ENCODE assay signal across 1 cellular context in the genomic region with DNA sequence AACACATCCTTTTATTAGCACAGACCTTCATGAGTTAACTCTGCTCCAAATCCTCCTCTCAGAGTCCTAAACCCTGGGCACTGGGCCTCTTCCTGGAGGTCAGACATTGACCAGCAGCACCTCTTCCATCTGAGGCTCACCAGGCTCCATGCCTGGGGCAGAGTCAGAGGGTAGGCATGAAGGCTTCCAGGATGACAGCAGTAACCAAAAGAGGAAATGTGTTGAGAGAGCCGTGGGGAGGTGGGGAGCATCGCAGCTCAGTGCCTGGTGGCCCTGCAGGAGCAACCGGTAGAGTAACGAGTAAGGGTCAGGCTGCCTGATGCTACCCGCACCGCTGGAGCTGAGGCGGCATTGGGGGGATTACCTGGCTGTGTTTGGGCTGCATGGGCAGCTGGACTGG.
A peak's percentile ranks its signal among the peaks of the same experiment; 100 is the strongest.
TF ChIP-seq lines count a peak whose summit lies in the region.

No MANE protein-coding gene starts in this region.

TF ChIP-seq in SK-N-SH, 30 proteins besides CTCF, POLR2A, EP300 and RAD21 (continued from another document):
- TF ChIP-seq FOSL2 (IDR thresholded peaks at IDR 0.05; ENCODE audit: borderline replicate concordance, low read depth) (peak; percentile 38; the same call in 1 of the 2 replicates), SMC3 (IDR thresholded peaks at IDR 0.05; ENCODE audit: low read depth, low read length) (no peak; the same call in 1 of the 2 replicates), MEF2A (IDR thresholded peaks at IDR 0.05; ENCODE audit: borderline replicate concordance, low read depth) (no peak), POLR2AphosphoS5 (IDR thresholded peaks at IDR 0.05; ENCODE audit: low read depth, low read length) (peak; percentile 59), ELF1 (IDR thresholded peaks at IDR 0.05) (no peak), GATA2 (CRISPR knock-in tag; IDR thresholded peaks at IDR 0.05) (peak; percentile 85), JUND (IDR thresholded peaks at IDR 0.05) (peak; percentile 47), FOXJ3 (CRISPR knock-in tag; IDR thresholded peaks at IDR 0.05) (peak; percentile 97), GABPA (IDR thresholded peaks at IDR 0.05; ENCODE audit: low read depth) (no peak), NFIC (IDR thresholded peaks at IDR 0.05; ENCODE audit: borderline replicate concordance) (peak; percentile 22; the same call in 1 of the 2 replicates), CHD2 (IDR thresholded peaks at IDR 0.05; ENCODE audit: low read length, partially characterized antibody) (peak; percentile 61), RXRA (IDR thresholded peaks at IDR 0.05; ENCODE audit: borderline replicate concordance, low read depth) (peak; percentile 57; the same call in 1 of the 2 replicates), TAF1 (IDR thresholded peaks at IDR 0.05; ENCODE audit: borderline replicate concordance, low read depth, low read length) (no peak), SIN3A (IDR thresholded peaks at IDR 0.05; ENCODE audit: borderline replicate concordance, low read depth, low read length) (0 out of 2 replicates have a peak, but pooled peaks have one; percentile 44), TCF12 (IDR thresholded peaks at IDR 0.05) (peak; percentile 89), TEAD4 (IDR thresholded peaks at IDR 0.05; ENCODE audit: borderline replicate concordance, insufficient read depth) (0 out of 2 replicates have a peak, but pooled peaks have one; percentile 24)
- TF ChIP-seq, protein P1, sequence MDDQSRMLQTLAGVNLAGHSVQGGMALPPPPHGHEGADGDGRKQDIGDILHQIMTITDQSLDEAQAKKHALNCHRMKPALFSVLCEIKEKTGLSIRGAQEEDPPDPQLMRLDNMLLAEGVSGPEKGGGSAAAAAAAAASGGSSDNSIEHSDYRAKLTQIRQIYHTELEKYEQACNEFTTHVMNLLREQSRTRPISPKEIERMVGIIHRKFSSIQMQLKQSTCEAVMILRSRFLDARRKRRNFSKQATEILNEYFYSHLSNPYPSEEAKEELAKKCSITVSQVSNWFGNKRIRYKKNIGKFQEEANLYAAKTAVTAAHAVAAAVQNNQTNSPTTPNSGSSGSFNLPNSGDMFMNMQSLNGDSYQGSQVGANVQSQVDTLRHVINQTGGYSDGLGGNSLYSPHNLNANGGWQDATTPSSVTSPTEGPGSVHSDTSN (IDR thresholded peaks at IDR 0.05): peak; percentile 72
- TF ChIP-seq, protein P2, sequence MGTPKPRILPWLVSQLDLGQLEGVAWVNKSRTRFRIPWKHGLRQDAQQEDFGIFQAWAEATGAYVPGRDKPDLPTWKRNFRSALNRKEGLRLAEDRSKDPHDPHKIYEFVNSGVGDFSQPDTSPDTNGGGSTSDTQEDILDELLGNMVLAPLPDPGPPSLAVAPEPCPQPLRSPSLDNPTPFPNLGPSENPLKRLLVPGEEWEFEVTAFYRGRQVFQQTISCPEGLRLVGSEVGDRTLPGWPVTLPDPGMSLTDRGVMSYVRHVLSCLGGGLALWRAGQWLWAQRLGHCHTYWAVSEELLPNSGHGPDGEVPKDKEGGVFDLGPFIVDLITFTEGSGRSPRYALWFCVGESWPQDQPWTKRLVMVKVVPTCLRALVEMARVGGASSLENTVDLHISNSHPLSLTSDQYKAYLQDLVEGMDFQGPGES (IDR thresholded peaks at IDR 0.05; ENCODE audit: low read depth, low read length): no peak
- TF ChIP-seq, protein P3, sequence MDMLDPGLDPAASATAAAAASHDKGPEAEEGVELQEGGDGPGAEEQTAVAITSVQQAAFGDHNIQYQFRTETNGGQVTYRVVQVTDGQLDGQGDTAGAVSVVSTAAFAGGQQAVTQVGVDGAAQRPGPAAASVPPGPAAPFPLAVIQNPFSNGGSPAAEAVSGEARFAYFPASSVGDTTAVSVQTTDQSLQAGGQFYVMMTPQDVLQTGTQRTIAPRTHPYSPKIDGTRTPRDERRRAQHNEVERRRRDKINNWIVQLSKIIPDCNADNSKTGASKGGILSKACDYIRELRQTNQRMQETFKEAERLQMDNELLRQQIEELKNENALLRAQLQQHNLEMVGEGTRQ (IDR thresholded peaks at IDR 0.05; ENCODE audit: borderline replicate concordance, low read depth, low read length): no peak
- TF ChIP-seq, protein P4, sequence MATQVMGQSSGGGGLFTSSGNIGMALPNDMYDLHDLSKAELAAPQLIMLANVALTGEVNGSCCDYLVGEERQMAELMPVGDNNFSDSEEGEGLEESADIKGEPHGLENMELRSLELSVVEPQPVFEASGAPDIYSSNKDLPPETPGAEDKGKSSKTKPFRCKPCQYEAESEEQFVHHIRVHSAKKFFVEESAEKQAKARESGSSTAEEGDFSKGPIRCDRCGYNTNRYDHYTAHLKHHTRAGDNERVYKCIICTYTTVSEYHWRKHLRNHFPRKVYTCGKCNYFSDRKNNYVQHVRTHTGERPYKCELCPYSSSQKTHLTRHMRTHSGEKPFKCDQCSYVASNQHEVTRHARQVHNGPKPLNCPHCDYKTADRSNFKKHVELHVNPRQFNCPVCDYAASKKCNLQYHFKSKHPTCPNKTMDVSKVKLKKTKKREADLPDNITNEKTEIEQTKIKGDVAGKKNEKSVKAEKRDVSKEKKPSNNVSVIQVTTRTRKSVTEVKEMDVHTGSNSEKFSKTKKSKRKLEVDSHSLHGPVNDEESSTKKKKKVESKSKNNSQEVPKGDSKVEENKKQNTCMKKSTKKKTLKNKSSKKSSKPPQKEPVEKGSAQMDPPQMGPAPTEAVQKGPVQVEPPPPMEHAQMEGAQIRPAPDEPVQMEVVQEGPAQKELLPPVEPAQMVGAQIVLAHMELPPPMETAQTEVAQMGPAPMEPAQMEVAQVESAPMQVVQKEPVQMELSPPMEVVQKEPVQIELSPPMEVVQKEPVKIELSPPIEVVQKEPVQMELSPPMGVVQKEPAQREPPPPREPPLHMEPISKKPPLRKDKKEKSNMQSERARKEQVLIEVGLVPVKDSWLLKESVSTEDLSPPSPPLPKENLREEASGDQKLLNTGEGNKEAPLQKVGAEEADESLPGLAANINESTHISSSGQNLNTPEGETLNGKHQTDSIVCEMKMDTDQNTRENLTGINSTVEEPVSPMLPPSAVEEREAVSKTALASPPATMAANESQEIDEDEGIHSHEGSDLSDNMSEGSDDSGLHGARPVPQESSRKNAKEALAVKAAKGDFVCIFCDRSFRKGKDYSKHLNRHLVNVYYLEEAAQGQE (IDR thresholded peaks at IDR 0.05; ENCODE audit: low read depth, low read length): no peak
- TF ChIP-seq, protein P5, sequence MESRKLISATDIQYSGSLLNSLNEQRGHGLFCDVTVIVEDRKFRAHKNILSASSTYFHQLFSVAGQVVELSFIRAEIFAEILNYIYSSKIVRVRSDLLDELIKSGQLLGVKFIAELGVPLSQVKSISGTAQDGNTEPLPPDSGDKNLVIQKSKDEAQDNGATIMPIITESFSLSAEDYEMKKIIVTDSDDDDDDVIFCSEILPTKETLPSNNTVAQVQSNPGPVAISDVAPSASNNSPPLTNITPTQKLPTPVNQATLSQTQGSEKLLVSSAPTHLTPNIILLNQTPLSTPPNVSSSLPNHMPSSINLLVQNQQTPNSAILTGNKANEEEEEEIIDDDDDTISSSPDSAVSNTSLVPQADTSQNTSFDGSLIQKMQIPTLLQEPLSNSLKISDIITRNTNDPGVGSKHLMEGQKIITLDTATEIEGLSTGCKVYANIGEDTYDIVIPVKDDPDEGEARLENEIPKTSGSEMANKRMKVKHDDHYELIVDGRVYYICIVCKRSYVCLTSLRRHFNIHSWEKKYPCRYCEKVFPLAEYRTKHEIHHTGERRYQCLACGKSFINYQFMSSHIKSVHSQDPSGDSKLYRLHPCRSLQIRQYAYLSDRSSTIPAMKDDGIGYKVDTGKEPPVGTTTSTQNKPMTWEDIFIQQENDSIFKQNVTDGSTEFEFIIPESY (IDR thresholded peaks at IDR 0.05; ENCODE audit: borderline replicate concordance, low read depth): no peak
- TF ChIP-seq, protein P6, sequence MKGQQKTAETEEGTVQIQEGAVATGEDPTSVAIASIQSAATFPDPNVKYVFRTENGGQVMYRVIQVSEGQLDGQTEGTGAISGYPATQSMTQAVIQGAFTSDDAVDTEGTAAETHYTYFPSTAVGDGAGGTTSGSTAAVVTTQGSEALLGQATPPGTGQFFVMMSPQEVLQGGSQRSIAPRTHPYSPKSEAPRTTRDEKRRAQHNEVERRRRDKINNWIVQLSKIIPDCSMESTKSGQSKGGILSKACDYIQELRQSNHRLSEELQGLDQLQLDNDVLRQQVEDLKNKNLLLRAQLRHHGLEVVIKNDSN (IDR thresholded peaks at IDR 0.05; ENCODE audit: borderline replicate concordance, low read depth): no peak
